Comparison of ENCODE assay signal across 8 cellular contexts in the genomic region with DNA sequence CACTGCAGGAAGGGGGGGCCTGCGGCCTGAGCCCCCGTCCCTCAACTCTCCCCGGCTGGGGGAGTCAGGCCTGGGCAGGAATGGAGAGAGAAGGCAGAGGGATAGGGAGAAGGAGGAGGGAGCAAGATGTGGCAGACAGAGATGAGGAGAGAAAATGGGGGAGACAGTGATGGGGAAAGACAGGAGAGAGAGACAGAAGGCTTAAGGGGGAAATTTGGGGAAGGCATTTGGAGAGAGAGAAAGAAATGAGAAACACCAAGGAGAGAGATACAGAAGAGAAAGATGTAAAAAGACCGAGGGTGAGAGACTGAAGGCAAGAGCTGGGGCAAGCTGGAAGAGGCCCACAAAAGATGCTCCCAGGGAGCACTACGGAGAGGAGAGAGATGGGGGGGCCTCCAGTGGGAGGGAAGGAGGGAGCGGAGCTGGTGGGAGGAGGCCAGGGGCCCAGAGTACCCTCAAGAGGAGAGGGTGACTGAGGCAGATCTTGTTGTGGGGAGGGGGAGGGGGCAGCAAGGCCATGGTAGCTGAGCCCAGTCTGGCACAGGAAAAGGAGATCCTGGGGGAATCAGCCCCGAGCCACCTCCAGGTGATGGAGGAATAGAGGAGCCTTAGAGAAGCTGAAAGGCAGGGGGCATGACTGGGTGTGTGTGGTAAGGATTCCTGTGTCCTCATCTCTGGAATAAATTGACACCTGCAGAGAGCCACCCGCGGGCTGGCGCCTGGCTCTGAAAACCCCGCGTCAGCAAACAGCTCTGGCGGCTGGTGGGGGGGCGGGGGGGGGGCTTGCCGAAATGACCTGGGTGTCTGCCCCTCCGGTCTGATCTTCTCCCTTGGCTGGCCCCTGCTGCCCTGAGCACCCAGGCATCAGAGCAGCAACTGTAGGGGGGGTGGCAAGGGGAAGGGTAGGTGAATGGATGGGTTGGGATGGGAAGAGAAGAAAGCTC. TPM values are rescaled to one million over a fixed set of nuclear protein-coding genes. Genes with fewer than 3 reads are reported as not detected.
A peak's percentile ranks its signal among the peaks of the same experiment; 100 is the strongest.
DNase-seq lines count a peak whose midpoint lies in the region; ATAC-seq and TF ChIP-seq lines count a peak whose summit lies in the region.

No MANE protein-coding gene starts in this region.

- H4K20me1 ChIP-seq in H9 (ENCODE audit: control insufficient read depth, insufficient read depth, insufficient read length): no peaks in the 10 kb centered on the region

- H2BK12ac ChIP-seq in H9 (ENCODE audit: insufficient read length, low read depth, low read length): no peak overlapping the region

- no peak overlapping the region; the same call in 1 of the 2 replicates for H3K14ac ChIP-seq in H9 (ENCODE audit: insufficient read depth, low read length)

- peak overlapping the region; percentile 71 to 77 for H3K4me3 ChIP-seq in muscle layer of colon (ENCODE audit: low read depth in 1 of 2, low read length in 2 of 2)

- H3K9me3 ChIP-seq in H9 (ENCODE audit: control insufficient read depth, low read depth, low read length): no peaks in the 10 kb centered on the region
- H3K9me3 ChIP-seq in muscle layer of colon (ENCODE audit: low read length): no peaks in the 10 kb centered on the region

- H3K36me3 ChIP-seq in muscle layer of colon (ENCODE audit: insufficient read depth, low read length): no peaks in the 10 kb centered on the region

- H3K27ac Mint-ChIP-seq in H9 (no peak overlapping the region; a peak in 2 of 7 replicates), brain (peak overlapping the region; percentile 94 to 98 (median 96))

- H3K9me3 Mint-ChIP-seq in H9 (peaks cover 0 to 2% of the 10 kb centered on the region in 2 experiments; a peak in 1 of 5 replicates), brain (peaks cover 0 to 2% (median 0%) of the 10 kb centered on the region in 5 experiments)

- WGBS in H9 (ENCODE audit: extremely low coverage, insufficient read length, low lambda C conversion rate): no CpG with 5 or more reads among the region's 16 CpGs

- no peaks in the 10 kb centered on the region for H3K79me1 ChIP-seq in H9 (ENCODE audit: insufficient read depth, low read depth, low read length, poor library complexity, severe bottlenecking)

- H2BK5ac ChIP-seq in H9 (ENCODE audit: insufficient read length, low read length): no peak overlapping the region

- peak overlapping the region; percentile 78 for H3K4me2 ChIP-seq in H9 (ENCODE audit: insufficient read depth, insufficient read length, low read length)

- no peak overlapping the region for H4K8ac ChIP-seq in H9 (replicated peaks; ENCODE audit: insufficient read length, low read depth, low read length)

- no peak overlapping the region for H3K18ac ChIP-seq in H9 (ENCODE audit: insufficient read length, low read depth, low read length)

- H3K36me3 Mint-ChIP-seq in H9 (ENCODE audit: insufficient read depth in 1 of 3, low read depth in 3 of 3) (peaks cover 19 to 32% (median 27%) of the 10 kb centered on the region in 3 experiments), brain (peaks cover 30% of the 10 kb centered on the region)

- H3K23me2 ChIP-seq in H9 (ENCODE audit: insufficient read length, low read depth, low read length, poor library complexity, severe bottlenecking): peaks cover 5% of the 10 kb centered on the region

- H3K4me1 ChIP-seq in H9 (ENCODE audit: insufficient read depth, low read length) (no peaks in the 10 kb centered on the region; the same call in 1 of the 2 replicates), muscle layer of colon (ENCODE audit: insufficient read depth, low read length) (peaks cover 15% of the 10 kb centered on the region)

- no peak for ATAC-seq in HG03378 (IDR thresholded peaks at IDR 0.05; ENCODE audit: unreplicated experiment)

- no peak overlapping the region for H4K5ac ChIP-seq in H9 (ENCODE audit: insufficient read length, low read depth, low read length)

- H3K56ac ChIP-seq in H9 (ENCODE audit: insufficient read length, low read depth, low read length): no peak overlapping the region

- H3K79me2 ChIP-seq in H9 (ENCODE audit: insufficient read depth, low read length): no peaks in the 10 kb centered on the region

- no peak overlapping the region for H2AFZ ChIP-seq in H9 (ENCODE audit: low read length)

- H3T11ph ChIP-seq in H9 (ENCODE audit: low read length): no peak overlapping the region

- H2BK20ac ChIP-seq in H9 (ENCODE audit: low read depth, low read length, poor library complexity, severe bottlenecking): no peak overlapping the region

- H2BK120ac ChIP-seq in H9 (ENCODE audit: low read depth, low read length, poor library complexity, severe bottlenecking): no peak overlapping the region

- no peak overlapping the region for H4K91ac ChIP-seq in H9 (ENCODE audit: insufficient read length, low read depth, low read length)

- peak overlapping the region; percentile 87 for H3K27ac ChIP-seq in 22Rv1
- no peak overlapping the region for H3K27ac ChIP-seq in H9 (ENCODE audit: insufficient read length, low read depth, low read length)
- peak overlapping the region; percentile 45 for H3K27ac ChIP-seq in muscle layer of colon (ENCODE audit: low read depth, low read length)

- H2AK5ac ChIP-seq in H9 (ENCODE audit: insufficient read length, low read length): no peak overlapping the region

- no peak overlapping the region for H3K23ac ChIP-seq in H9 (ENCODE audit: insufficient read length, low read depth, low read length)

- no peak for TF ChIP-seq CTCF in 22Rv1 (IDR thresholded peaks at IDR 0.05)
- TF ChIP-seq CTCF in H9 (conservative IDR thresholded peaks at IDR 0.05): no peak
- no peak for TF ChIP-seq CTCF in brain (conservative IDR thresholded peaks at IDR 0.05)

- H3K4me1 Mint-ChIP-seq in H9 (peaks cover 26 to 34% of the 10 kb centered on the region in 2 experiments), brain (peaks cover 39% of the 10 kb centered on the region)

- H3K4ac ChIP-seq in H9 (ENCODE audit: low read depth, low read length): no peak overlapping the region

- H3K27me3 Mint-ChIP-seq in H9 (ENCODE audit: low read depth): no peaks in the 10 kb centered on the region
- H3K27me3 Mint-ChIP-seq in brain: peaks cover 14% of the 10 kb centered on the region

- peak overlapping the region; percentile 76 to 96 for H3K4me3 Mint-ChIP-seq in H9
- H3K4me3 Mint-ChIP-seq in brain: peak overlapping the region; percentile 88 to 95 (median 93)

- no peak overlapping the region for H3K9ac ChIP-seq in H9 (ENCODE audit: extremely low read depth, insufficient read length, low read length)
- peak overlapping the region; percentile 57 for H3K9ac ChIP-seq in muscle layer of colon (ENCODE audit: low read length)

- DNase-seq in H9 (no peak), NOMO-1 treated with dmso at 0.1 percent for 144 hours (lab: John Stamatoyannopoulos, UW; ENCODE audit: unreplicated experiment) (no peak), kidney tubule cell (ENCODE audit: low spot score) (no peak), A172 (ENCODE audit: low spot score) (no peak)

- no peak overlapping the region for H2BK15ac ChIP-seq in H9 (ENCODE audit: low read depth, low read length)

- H3K27me3 ChIP-seq in H9 (ENCODE audit: insufficient read depth, low read length) (no peaks in the 10 kb centered on the region), muscle layer of colon (ENCODE audit: control insufficient read depth in 1 of 2, insufficient read depth in 2 of 2, low read length in 2 of 2) (no peaks in the 10 kb centered on the region)

RNA-seq across cellular contexts. Expression of a gene that starts 1.5 kb away (rescaled TPM):
- 70.2 and 70.5 TPM in 2 replicates for total RNA-seq in H9 (2021)
- 53.9 TPM for polyA plus RNA-seq in brain (ENCODE audit: insufficient read depth, low read depth, low replicate concordance)
- 11.3 and 12.3 TPM in 2 replicates for total RNA-seq in A172 (2014; rRNA removed; shearing (Covaris generic))

RNA-seq across cellular contexts. Expression of a gene that starts 2.3 kb away (rescaled TPM):
- total RNA-seq in H9 (2021): 151 and 153 TPM in 2 replicates
- 125 TPM for polyA plus RNA-seq in brain (ENCODE audit: insufficient read depth, low read depth, low replicate concordance)
- 71.7 and 80.4 TPM in 2 replicates for total RNA-seq in A172 (2014; rRNA removed; shearing (Covaris generic))

RNA-seq across cellular contexts. Expression of a gene that starts 11.8 kb away (rescaled TPM):
- total RNA-seq in H9 (2021): 31.5 and 32.1 TPM in 2 replicates
- 39.1 TPM for polyA plus RNA-seq in brain (ENCODE audit: insufficient read depth, low read depth, low replicate concordance)
- total RNA-seq in A172 (2014; rRNA removed; shearing (Covaris generic)): 73.2 and 74.7 TPM in 2 replicates

RNA-seq across cellular contexts. Expression of a gene that starts 14.0 kb away (rescaled TPM):
- 0.33 and 0.46 TPM in 2 replicates for total RNA-seq in H9 (2021)
- not detected for polyA plus RNA-seq in brain (ENCODE audit: insufficient read depth, low read depth, low replicate concordance)
- not detected in 2 replicates for total RNA-seq in A172 (2014; rRNA removed; shearing (Covaris generic))

RNA-seq across cellular contexts. Expression of a gene that starts 19.3 kb away (rescaled TPM):
- not detected in 2 replicates for total RNA-seq in H9 (2021)
- not detected for polyA plus RNA-seq in brain (ENCODE audit: insufficient read depth, low read depth, low replicate concordance)
- not detected in 2 replicates for total RNA-seq in A172 (2014; rRNA removed; shearing (Covaris generic))

Comparison
In these comparisons a context has a peak if more than half of its experiments do, and no peak if none do; other contexts are left out.
1. H3K27ac Mint-ChIP-seq: peak in brain (5 of 5); none in H9 (0 of 3).